In genomic region chr13:79141082-79141481, GRCh38 we compare ENCODE assay signal across 17 cellular contexts.
A peak's percentile ranks its signal among the peaks of the same experiment; 100 is the strongest.
DNase-seq lines count a peak whose midpoint lies in the region; TF ChIP-seq lines count a peak whose summit lies in the region.
"Had no signal": no experiment of that assay in that cellular context is flagged by ENCODE, and none has a peak within 500 bp of the region (broad histone marks: within the 10 kb centered on the region; RNA-seq: fewer than 3 reads in every experiment).

No MANE protein-coding gene starts in this region.

- peak overlapping the region; percentile 40 for H3K27ac ChIP-seq in endodermal cell (ENCODE audit: low read depth, low read length)
- H3K27ac ChIP-seq: C4-2B, Peyer's patch had no signal

- no peaks in the 10 kb centered on the region for H3K9me3 Mint-ChIP-seq in endodermal cell
- H3K9me3 Mint-ChIP-seq: GM23338 had no signal

- H3K27me3 ChIP-seq in endodermal cell (ENCODE audit: control insufficient read depth, insufficient read depth, low read length, poor library complexity, severe bottlenecking) = no peaks in the 10 kb centered on the region
- H3K27me3 ChIP-seq: Peyer's patch had no signal

- H3K36me3 ChIP-seq in endodermal cell (ENCODE audit: control insufficient read depth, insufficient read depth, low read length) = no peaks in the 10 kb centered on the region
- H3K36me3 ChIP-seq: Peyer's patch had no signal

- WGBS in endodermal cell (ENCODE audit: insufficient coverage in 1 of 2, insufficient read length in 1 of 2), 2 experiments = 94% methylated on average over 2 of the region's 3 CpGs

- H3K4me1 ChIP-seq in endodermal cell (ENCODE audit: control insufficient read depth, insufficient read depth, low read length) = no peaks in the 10 kb centered on the region
- H3K4me1 ChIP-seq: Peyer's patch had no signal

- H3K27ac Mint-ChIP-seq in endodermal cell = no peak overlapping the region
- H3K27ac Mint-ChIP-seq: GM23338 had no signal

- H3K4me3 Mint-ChIP-seq in endodermal cell = no peak overlapping the region
- H3K4me3 Mint-ChIP-seq: GM23338 had no signal

- no peaks in the 10 kb centered on the region for H3K36me3 Mint-ChIP-seq in endodermal cell (ENCODE audit: low read depth)

- H3K4me1 Mint-ChIP-seq in endodermal cell = no peaks in the 10 kb centered on the region
- H3K4me1 Mint-ChIP-seq: GM23338 had no signal

- peaks cover 2% of the 10 kb centered on the region for H3K27me3 Mint-ChIP-seq in endodermal cell (ENCODE audit: insufficient read depth)

- no peak overlapping the region for H3K4me3 ChIP-seq in endodermal cell (ENCODE audit: low read length)
- H3K4me3 ChIP-seq: GM23338, K562, Peyer's patch had no signal

- peak; percentile 50 for DNase-seq in COLO668 (lab: John Stamatoyannopoulos, UW; ENCODE audit: unreplicated experiment)
- peak; percentile 85 for DNase-seq in NCI-H146 (lab: John Stamatoyannopoulos, UW)
- peak; percentile 92 for DNase-seq in NCI-H82 treated with DMSO at 0.1 percent for 48 hours (lab: John Stamatoyannopoulos, UW; ENCODE audit: unreplicated experiment)
- DNase-seq in endodermal cell = no peak
- DNase-seq in NAMALWA (ENCODE audit: low spot score) = no peak
- no peak for DNase-seq in cortex of kidney (lab: John Stamatoyannopoulos, UW)
- DNase-seq in SIG-M5 treated with dmso at 0.1 percent for 504 hours (lab: John Stamatoyannopoulos, UW; ENCODE audit: unreplicated experiment) = no peak
- DNase-seq: DMS 273 treated with DMSO at 0.1 percent for 48 hours, GF-D8, HCEC 1CT, NCI-H1436, NCI-H510A, Peyer's patch, T1000 had no signal

- H3K9ac ChIP-seq in endodermal cell (ENCODE audit: extremely low read depth, low read length, poor library complexity, severe bottlenecking) = no peak overlapping the region

- no peaks in the 10 kb centered on the region for H3K9me3 ChIP-seq in endodermal cell (ENCODE audit: control insufficient read depth, low read length)
- H3K9me3 ChIP-seq: Peyer's patch had no signal

- TF ChIP-seq CTCF in endodermal cell (conservative IDR thresholded peaks at IDR 0.05) = no peak

Comparison
In these comparisons a context has a peak if more than half of its experiments do, and no peak if none do; other contexts are left out.
1. DNase-seq: peak in COLO668 (single experiment), NCI-H146 (single experiment) and NCI-H82 treated with DMSO at 0.1 percent for 48 hours (single experiment); none in endodermal cell (single experiment), NAMALWA (single experiment), cortex of kidney (single experiment) and SIG-M5 treated with dmso at 0.1 percent for 504 hours (single experiment).